Comparison of ENCODE assay signal across 1 cellular context in genomic region chr22:44676441-44677298, GRCh38.
TF ChIP-seq lines count a peak whose summit lies in the region.

No MANE protein-coding gene starts in this region.

TF ChIP-seq in K562, 482 proteins besides CTCF, POLR2A, EP300 and RAD21 (continued from another document):
- TF ChIP-seq ZBTB9 (CRISPR knock-in tag; IDR thresholded peaks at IDR 0.05) = no peak; the same call in 1 of the 2 replicates
- TF ChIP-seq ZNF830 (CRISPR knock-in tag; IDR thresholded peaks at IDR 0.05) = no peak
- no peak for TF ChIP-seq ZNF146 (CRISPR knock-in tag; IDR thresholded peaks at IDR 0.05; ENCODE audit: unreplicated experiment)
- no peak for TF ChIP-seq ZFP1 (CRISPR knock-in tag; IDR thresholded peaks at IDR 0.05)
- TF ChIP-seq E2F4 (CRISPR knock-in tag; IDR thresholded peaks at IDR 0.05; ENCODE audit: low read depth) = no peak
- peak; percentile 95 for TF ChIP-seq POLR2AphosphoS5 (IDR thresholded peaks at IDR 0.05; ENCODE audit: control insufficient read depth, insufficient read depth, low read depth, low read length)
- TF ChIP-seq ETS2 (tag; IDR thresholded peaks at IDR 0.05; ENCODE audit: borderline replicate concordance, poor library complexity, severe bottlenecking) = no peak
- peak; percentile 67 for TF ChIP-seq JUND (IDR thresholded peaks at IDR 0.05; ENCODE audit: borderline replicate concordance, low read depth, low read length)
- peak; percentile 51; the same call in 1 of the 3 replicates for TF ChIP-seq JUND (tag; IDR thresholded peaks at IDR 0.05; ENCODE audit: borderline replicate concordance, low read depth, low read length)
- no peak for TF ChIP-seq HMBOX1 (IDR thresholded peaks at IDR 0.05)
- TF ChIP-seq FOXJ3 (CRISPR knock-in tag; IDR thresholded peaks at IDR 0.05) = no peak
- TF ChIP-seq DNMT1 (IDR thresholded peaks at IDR 0.05) = no peak
